Comparison of ENCODE assay signal across 29 cellular contexts in genomic region chr12:125135906-125136305, GRCh38.
"Had no signal": no experiment of that assay in that cellular context is flagged by ENCODE, and none has a peak within 500 bp of the region (broad histone marks: within the 10 kb centered on the region; RNA-seq: fewer than 3 reads in every experiment).

No MANE protein-coding gene starts in this region.

- H3K9me3 ChIP-seq: stomach, suprapubic skin, testis, thoracic aorta, thyroid gland, tibial artery, tibial nerve, transverse colon, upper lobe of left lung, upper lobe of right lung, uterus, vagina had no signal

- H3K27ac Mint-ChIP-seq: stimulated activated effector memory CD8-positive, alpha-beta T cell treated with anti-CD3 and anti-CD28 coated beads, Interleukin-12 subunit alpha, Interleukin-12 subunit beta, amount 100 ng/mL, for 72 hours; stimulated activated memory B cell treated with anti-CD40 and anti-IgM and Interleukin-4, amounts not matched to agents 10 μg/mL and 1 μg/mL and 100 μg/mL, for 72 hours; stimulated activated naive B cell treated with anti-CD40 and anti-IgM and Interleukin-4, amounts not matched to agents 10 μg/mL and 1 μg/mL and 100 μg/mL, for 72 hours; stimulated activated naive CD8-positive, alpha-beta T cell treated with anti-CD3 and anti-CD28 coated beads, Interleukin-15, amount 100 ng/mL, for 72 hours; stimulated activated naive CD8-positive, alpha-beta T cell treated with anti-CD3 and anti-CD28 coated beads, Interleukin-15, Interleukin-2, amounts not matched to agents 100 ng/mL and 50 ng/mL, for 24 hours; type B pancreatic cell had no signal

- H3K27me3 ChIP-seq: stomach, suprapubic skin, testis, thyroid gland, tibial artery, tibial nerve, transverse colon, upper lobe of left lung, upper lobe of right lung, uterus, vagina had no signal

- H3K9me3 Mint-ChIP-seq: stimulated activated effector memory CD8-positive, alpha-beta T cell treated with anti-CD3 and anti-CD28 coated beads, Interleukin-12 subunit alpha, Interleukin-12 subunit beta, amount 100 ng/mL, for 72 hours; stimulated activated memory B cell treated with anti-CD40 and anti-IgM and Interleukin-4, amounts not matched to agents 10 μg/mL and 1 μg/mL and 100 μg/mL, for 72 hours; stimulated activated naive B cell treated with anti-CD40 and anti-IgM and Interleukin-4, amounts not matched to agents 10 μg/mL and 1 μg/mL and 100 μg/mL, for 72 hours; stimulated activated naive CD8-positive, alpha-beta T cell treated with anti-CD3 and anti-CD28 coated beads, Interleukin-15, amount 100 ng/mL, for 72 hours; stimulated activated naive CD8-positive, alpha-beta T cell treated with anti-CD3 and anti-CD28 coated beads, Interleukin-15, Interleukin-2, amounts not matched to agents 100 ng/mL and 50 ng/mL, for 24 hours; type B pancreatic cell had no signal

- H3K27me3 Mint-ChIP-seq: stimulated activated memory B cell treated with anti-CD40 and anti-IgM and Interleukin-4, amounts not matched to agents 10 μg/mL and 1 μg/mL and 100 μg/mL, for 72 hours; stimulated activated naive B cell treated with anti-CD40 and anti-IgM and Interleukin-4, amounts not matched to agents 10 μg/mL and 1 μg/mL and 100 μg/mL, for 72 hours; stimulated activated naive CD8-positive, alpha-beta T cell treated with anti-CD3 and anti-CD28 coated beads, Interleukin-15, amount 100 ng/mL, for 72 hours; stimulated activated naive CD8-positive, alpha-beta T cell treated with anti-CD3 and anti-CD28 coated beads, Interleukin-15, Interleukin-2, amounts not matched to agents 100 ng/mL and 50 ng/mL, for 24 hours; type B pancreatic cell had no signal

- DNase-seq: stimulated activated CD4-positive, alpha-beta T cell treated with anti-CD3 and anti-CD28 coated beads, Interleukin-2, amount 100 ng/mL, for 48 hours; stimulated activated CD4-positive, alpha-beta T cell treated with anti-CD3 and anti-CD28 coated beads, Interleukin-4, amount 100 ng/mL, for 1 hour; stimulated activated CD4-positive, alpha-beta T cell treated with anti-CD3 and anti-CD28 coated beads, Interleukin-4, amount 100 ng/mL, for 24 hours; stimulated activated CD4-positive, alpha-beta T cell treated with anti-CD3 and anti-CD28 coated beads, Interleukin-4, amount 100 ng/mL, for 4 hours; stimulated activated CD8-positive, alpha-beta memory T cell treated with anti-CD3 and anti-CD28 coated beads, Interleukin-4, amount 100 ng/mL, for 48 hours; stimulated activated naive B cell treated with anti-CD40 and anti-IgM and Interleukin-4, amounts not matched to agents 10 μg/mL and 1 μg/mL and 100 μg/mL, for 72 hours; stimulated activated naive CD4-positive, alpha-beta T cell; stimulated activated naive CD4-positive, alpha-beta T cell treated with Interleukin-2 at 50 U/mL for 16 hours; stimulated activated naive CD8-positive, alpha-beta T cell treated with anti-CD3 and anti-CD28 coated beads, Interleukin-15, amount 100 ng/mL, for 72 hours; stimulated activated naive CD8-positive, alpha-beta T cell treated with anti-CD3 and anti-CD28 coated beads, Interleukin-15, Interleukin-2, amounts not matched to agents 100 U/mL and 50 U/mL, for 24 hours; stomach; substantia nigra; testis; thyroid gland; tibial artery; transverse colon; trophoblast cell; upper lobe of left lung; upper lobe of right lung; uterus had no signal

- FAIRE-seq: urothelium cell line had no signal

- H3K36me3 ChIP-seq: upper lobe of right lung, uterus had no signal

- H3K4me3 Mint-ChIP-seq: stimulated activated effector memory CD8-positive, alpha-beta T cell treated with anti-CD3 and anti-CD28 coated beads, Interleukin-12 subunit alpha, Interleukin-12 subunit beta, amount 100 ng/mL, for 72 hours; stimulated activated memory B cell treated with anti-CD40 and anti-IgM and Interleukin-4, amounts not matched to agents 10 μg/mL and 1 μg/mL and 100 μg/mL, for 72 hours; stimulated activated naive B cell treated with anti-CD40 and anti-IgM and Interleukin-4, amounts not matched to agents 10 μg/mL and 1 μg/mL and 100 μg/mL, for 72 hours; stimulated activated naive CD8-positive, alpha-beta T cell treated with anti-CD3 and anti-CD28 coated beads, Interleukin-15, amount 100 ng/mL, for 72 hours; stimulated activated naive CD8-positive, alpha-beta T cell treated with anti-CD3 and anti-CD28 coated beads, Interleukin-15, Interleukin-2, amounts not matched to agents 100 ng/mL and 50 ng/mL, for 24 hours; type B pancreatic cell had no signal

- H3K27ac ChIP-seq: stomach, suprapubic skin, testis, thoracic aorta, thyroid gland, tibial artery, tibial nerve, transverse colon, upper lobe of left lung, upper lobe of right lung, uterus, vagina had no signal

- H3K4me3 ChIP-seq: stomach, suprapubic skin, testis, thoracic aorta, thyroid gland, tibial artery, tibial nerve, transverse colon, upper lobe of left lung, upper lobe of right lung, uterus, vagina had no signal

- H3K4me1 Mint-ChIP-seq: stimulated activated effector memory CD8-positive, alpha-beta T cell treated with anti-CD3 and anti-CD28 coated beads, Interleukin-12 subunit alpha, Interleukin-12 subunit beta, amount 100 ng/mL, for 72 hours; stimulated activated memory B cell treated with anti-CD40 and anti-IgM and Interleukin-4, amounts not matched to agents 10 μg/mL and 1 μg/mL and 100 μg/mL, for 72 hours; stimulated activated naive B cell treated with anti-CD40 and anti-IgM and Interleukin-4, amounts not matched to agents 10 μg/mL and 1 μg/mL and 100 μg/mL, for 72 hours; stimulated activated naive CD8-positive, alpha-beta T cell treated with anti-CD3 and anti-CD28 coated beads, Interleukin-15, amount 100 ng/mL, for 72 hours had no signal

- ATAC-seq: stimulated activated effector memory CD8-positive, alpha-beta T cell treated with anti-CD3 and anti-CD28 coated beads, Interleukin-12 subunit alpha, Interleukin-12 subunit beta, amount 100 ng/mL, for 72 hours; stimulated activated memory B cell treated with anti-CD40 and anti-IgM and Interleukin-4, amounts not matched to agents 10 μg/mL and 1 μg/mL and 100 μg/mL, for 72 hours; stimulated activated naive B cell treated with anti-CD40 and anti-IgM and Interleukin-4, amounts not matched to agents 10 μg/mL and 1 μg/mL and 100 μg/mL, for 72 hours; stimulated activated naive CD8-positive, alpha-beta T cell treated with anti-CD3 and anti-CD28 coated beads, Interleukin-15, amount 100 ng/mL, for 72 hours; stimulated activated naive CD8-positive, alpha-beta T cell treated with anti-CD3 and anti-CD28 coated beads, Interleukin-15, Interleukin-2, amounts not matched to agents 100 U/mL and 50 U/mL, for 24 hours; upper lobe of right lung had no signal

- H3K4me1 ChIP-seq: stomach, suprapubic skin, testis, thyroid gland, tibial artery, tibial nerve, transverse colon, upper lobe of left lung, upper lobe of right lung, uterus, vagina had no signal
